ENCODE assay signal across 1 cellular context in the genomic region with DNA sequence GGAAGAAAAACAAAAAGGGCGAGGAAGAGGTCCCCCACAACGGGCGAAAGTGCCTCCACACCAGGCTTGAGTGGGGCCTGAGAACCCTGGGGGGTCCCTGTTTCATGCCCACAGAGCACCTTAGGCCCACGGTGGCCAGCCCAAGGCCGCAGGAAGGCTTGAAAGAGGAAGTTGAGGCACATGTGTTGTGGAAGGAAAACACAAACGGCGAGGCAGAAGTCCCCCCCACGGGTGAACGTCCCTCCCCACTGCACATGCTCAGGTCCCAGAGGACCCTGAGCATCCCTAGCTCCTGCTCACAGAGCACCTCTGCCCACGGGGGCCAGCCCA.
TF ChIP-seq lines count a peak whose summit lies in the region.

No MANE protein-coding gene starts in this region.

TF ChIP-seq in GM23338, 12 proteins besides CTCF, POLR2A, EP300 and RAD21 (continued from another document):
- TF ChIP-seq, protein P1, sequence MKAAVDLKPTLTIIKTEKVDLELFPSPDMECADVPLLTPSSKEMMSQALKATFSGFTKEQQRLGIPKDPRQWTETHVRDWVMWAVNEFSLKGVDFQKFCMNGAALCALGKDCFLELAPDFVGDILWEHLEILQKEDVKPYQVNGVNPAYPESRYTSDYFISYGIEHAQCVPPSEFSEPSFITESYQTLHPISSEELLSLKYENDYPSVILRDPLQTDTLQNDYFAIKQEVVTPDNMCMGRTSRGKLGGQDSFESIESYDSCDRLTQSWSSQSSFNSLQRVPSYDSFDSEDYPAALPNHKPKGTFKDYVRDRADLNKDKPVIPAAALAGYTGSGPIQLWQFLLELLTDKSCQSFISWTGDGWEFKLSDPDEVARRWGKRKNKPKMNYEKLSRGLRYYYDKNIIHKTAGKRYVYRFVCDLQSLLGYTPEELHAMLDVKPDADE (IDR thresholded peaks at IDR 0.05): no peak
- TF ChIP-seq, protein P2, sequence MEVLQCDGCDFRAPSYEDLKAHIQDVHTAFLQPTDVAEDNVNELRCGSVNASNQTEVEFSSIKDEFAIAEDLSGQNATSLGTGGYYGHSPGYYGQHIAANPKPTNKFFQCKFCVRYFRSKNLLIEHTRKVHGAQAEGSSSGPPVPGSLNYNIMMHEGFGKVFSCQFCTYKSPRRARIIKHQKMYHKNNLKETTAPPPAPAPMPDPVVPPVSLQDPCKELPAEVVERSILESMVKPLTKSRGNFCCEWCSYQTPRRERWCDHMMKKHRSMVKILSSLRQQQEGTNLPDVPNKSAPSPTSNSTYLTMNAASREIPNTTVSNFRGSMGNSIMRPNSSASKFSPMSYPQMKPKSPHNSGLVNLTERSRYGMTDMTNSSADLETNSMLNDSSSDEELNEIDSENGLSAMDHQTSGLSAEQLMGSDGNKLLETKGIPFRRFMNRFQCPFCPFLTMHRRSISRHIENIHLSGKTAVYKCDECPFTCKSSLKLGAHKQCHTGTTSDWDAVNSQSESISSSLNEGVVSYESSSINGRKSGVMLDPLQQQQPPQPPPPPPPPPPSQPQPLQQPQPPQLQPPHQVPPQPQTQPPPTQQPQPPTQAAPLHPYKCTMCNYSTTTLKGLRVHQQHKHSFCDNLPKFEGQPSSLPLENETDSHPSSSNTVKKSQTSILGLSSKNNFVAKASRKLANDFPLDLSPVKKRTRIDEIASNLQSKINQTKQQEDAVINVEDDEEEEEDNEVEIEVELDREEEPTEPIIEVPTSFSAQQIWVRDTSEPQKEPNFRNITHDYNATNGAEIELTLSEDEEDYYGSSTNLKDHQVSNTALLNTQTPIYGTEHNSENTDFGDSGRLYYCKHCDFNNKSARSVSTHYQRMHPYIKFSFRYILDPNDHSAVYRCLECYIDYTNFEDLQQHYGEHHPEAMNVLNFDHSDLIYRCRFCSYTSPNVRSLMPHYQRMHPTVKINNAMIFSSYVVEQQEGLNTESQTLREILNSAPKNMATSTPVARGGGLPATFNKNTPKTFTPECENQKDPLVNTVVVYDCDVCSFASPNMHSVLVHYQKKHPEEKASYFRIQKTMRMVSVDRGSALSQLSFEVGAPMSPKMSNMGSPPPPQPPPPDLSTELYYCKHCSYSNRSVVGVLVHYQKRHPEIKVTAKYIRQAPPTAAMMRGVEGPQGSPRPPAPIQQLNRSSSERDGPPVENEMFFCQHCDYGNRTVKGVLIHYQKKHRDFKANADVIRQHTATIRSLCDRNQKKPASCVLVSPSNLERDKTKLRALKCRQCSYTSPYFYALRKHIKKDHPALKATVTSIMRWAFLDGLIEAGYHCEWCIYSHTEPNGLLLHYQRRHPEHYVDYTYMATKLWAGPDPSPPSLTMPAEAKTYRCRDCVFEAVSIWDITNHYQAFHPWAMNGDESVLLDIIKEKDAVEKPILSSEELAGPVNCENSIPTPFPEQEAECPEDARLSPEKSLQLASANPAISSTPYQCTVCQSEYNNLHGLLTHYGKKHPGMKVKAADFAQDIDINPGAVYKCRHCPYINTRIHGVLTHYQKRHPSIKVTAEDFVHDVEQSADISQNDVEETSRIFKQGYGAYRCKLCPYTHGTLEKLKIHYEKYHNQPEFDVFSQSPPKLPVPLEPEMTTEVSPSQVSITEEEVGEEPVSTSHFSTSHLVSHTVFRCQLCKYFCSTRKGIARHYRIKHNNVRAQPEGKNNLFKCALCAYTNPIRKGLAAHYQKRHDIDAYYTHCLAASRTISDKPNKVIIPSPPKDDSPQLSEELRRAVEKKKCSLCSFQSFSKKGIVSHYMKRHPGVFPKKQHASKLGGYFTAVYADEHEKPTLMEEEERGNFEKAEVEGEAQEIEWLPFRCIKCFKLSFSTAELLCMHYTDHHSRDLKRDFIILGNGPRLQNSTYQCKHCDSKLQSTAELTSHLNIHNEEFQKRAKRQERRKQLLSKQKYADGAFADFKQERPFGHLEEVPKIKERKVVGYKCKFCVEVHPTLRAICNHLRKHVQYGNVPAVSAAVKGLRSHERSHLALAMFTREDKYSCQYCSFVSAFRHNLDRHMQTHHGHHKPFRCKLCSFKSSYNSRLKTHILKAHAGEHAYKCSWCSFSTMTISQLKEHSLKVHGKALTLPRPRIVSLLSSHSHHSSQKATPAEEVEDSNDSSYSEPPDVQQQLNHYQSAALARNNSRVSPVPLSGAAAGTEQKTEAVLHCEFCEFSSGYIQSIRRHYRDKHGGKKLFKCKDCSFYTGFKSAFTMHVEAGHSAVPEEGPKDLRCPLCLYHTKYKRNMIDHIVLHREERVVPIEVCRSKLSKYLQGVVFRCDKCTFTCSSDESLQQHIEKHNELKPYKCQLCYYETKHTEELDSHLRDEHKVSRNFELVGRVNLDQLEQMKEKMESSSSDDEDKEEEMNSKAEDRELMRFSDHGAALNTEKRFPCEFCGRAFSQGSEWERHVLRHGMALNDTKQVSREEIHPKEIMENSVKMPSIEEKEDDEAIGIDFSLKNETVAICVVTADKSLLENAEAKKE (CRISPR knock-in tag; IDR thresholded peaks at IDR 0.05): no peak
- TF ChIP-seq ZNF331 (CRISPR knock-in tag; IDR thresholded peaks at IDR 0.05; ENCODE audit: low read depth) (no peak), EZH2 (IDR thresholded peaks at IDR 0.05; ENCODE audit: low read depth, unreplicated experiment) (no peak)
